Comparison of ENCODE assay signal across 1 cellular context in the genomic region with DNA sequence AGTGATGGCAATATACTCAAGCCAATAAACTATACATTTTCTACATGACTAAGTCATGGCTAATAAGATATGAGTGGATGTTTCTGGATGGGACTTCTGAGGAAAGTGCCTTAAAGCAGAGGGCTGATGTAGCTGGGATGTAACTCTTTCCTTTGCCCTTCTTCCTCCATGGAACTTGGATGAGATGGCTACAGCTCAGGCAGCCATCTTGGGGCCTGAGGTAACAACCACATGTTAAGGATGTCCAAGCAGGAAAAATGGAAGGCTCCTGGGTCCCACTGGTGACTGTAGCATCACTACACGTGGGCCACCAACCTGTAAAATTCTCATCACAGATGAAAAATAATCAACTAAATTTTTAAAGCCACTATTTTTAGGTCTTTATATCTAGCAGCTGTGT.
TF ChIP-seq lines count a peak whose summit lies in the region.

No MANE protein-coding gene starts in this region.

TF ChIP-seq in GM23338, 12 proteins besides CTCF, POLR2A, EP300 and RAD21 (continued from another document):
- TF ChIP-seq, protein P1, sequence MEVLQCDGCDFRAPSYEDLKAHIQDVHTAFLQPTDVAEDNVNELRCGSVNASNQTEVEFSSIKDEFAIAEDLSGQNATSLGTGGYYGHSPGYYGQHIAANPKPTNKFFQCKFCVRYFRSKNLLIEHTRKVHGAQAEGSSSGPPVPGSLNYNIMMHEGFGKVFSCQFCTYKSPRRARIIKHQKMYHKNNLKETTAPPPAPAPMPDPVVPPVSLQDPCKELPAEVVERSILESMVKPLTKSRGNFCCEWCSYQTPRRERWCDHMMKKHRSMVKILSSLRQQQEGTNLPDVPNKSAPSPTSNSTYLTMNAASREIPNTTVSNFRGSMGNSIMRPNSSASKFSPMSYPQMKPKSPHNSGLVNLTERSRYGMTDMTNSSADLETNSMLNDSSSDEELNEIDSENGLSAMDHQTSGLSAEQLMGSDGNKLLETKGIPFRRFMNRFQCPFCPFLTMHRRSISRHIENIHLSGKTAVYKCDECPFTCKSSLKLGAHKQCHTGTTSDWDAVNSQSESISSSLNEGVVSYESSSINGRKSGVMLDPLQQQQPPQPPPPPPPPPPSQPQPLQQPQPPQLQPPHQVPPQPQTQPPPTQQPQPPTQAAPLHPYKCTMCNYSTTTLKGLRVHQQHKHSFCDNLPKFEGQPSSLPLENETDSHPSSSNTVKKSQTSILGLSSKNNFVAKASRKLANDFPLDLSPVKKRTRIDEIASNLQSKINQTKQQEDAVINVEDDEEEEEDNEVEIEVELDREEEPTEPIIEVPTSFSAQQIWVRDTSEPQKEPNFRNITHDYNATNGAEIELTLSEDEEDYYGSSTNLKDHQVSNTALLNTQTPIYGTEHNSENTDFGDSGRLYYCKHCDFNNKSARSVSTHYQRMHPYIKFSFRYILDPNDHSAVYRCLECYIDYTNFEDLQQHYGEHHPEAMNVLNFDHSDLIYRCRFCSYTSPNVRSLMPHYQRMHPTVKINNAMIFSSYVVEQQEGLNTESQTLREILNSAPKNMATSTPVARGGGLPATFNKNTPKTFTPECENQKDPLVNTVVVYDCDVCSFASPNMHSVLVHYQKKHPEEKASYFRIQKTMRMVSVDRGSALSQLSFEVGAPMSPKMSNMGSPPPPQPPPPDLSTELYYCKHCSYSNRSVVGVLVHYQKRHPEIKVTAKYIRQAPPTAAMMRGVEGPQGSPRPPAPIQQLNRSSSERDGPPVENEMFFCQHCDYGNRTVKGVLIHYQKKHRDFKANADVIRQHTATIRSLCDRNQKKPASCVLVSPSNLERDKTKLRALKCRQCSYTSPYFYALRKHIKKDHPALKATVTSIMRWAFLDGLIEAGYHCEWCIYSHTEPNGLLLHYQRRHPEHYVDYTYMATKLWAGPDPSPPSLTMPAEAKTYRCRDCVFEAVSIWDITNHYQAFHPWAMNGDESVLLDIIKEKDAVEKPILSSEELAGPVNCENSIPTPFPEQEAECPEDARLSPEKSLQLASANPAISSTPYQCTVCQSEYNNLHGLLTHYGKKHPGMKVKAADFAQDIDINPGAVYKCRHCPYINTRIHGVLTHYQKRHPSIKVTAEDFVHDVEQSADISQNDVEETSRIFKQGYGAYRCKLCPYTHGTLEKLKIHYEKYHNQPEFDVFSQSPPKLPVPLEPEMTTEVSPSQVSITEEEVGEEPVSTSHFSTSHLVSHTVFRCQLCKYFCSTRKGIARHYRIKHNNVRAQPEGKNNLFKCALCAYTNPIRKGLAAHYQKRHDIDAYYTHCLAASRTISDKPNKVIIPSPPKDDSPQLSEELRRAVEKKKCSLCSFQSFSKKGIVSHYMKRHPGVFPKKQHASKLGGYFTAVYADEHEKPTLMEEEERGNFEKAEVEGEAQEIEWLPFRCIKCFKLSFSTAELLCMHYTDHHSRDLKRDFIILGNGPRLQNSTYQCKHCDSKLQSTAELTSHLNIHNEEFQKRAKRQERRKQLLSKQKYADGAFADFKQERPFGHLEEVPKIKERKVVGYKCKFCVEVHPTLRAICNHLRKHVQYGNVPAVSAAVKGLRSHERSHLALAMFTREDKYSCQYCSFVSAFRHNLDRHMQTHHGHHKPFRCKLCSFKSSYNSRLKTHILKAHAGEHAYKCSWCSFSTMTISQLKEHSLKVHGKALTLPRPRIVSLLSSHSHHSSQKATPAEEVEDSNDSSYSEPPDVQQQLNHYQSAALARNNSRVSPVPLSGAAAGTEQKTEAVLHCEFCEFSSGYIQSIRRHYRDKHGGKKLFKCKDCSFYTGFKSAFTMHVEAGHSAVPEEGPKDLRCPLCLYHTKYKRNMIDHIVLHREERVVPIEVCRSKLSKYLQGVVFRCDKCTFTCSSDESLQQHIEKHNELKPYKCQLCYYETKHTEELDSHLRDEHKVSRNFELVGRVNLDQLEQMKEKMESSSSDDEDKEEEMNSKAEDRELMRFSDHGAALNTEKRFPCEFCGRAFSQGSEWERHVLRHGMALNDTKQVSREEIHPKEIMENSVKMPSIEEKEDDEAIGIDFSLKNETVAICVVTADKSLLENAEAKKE (CRISPR knock-in tag; IDR thresholded peaks at IDR 0.05) = no peak
- TF ChIP-seq ZNF114 (CRISPR knock-in tag; IDR thresholded peaks at IDR 0.05) (no peak), STAT1 (IDR thresholded peaks at IDR 0.05; ENCODE audit: unreplicated experiment) (no peak), CREB1 (CRISPR knock-in tag; IDR thresholded peaks at IDR 0.05; ENCODE audit: low read depth) (no peak)
